In the genomic region with DNA sequence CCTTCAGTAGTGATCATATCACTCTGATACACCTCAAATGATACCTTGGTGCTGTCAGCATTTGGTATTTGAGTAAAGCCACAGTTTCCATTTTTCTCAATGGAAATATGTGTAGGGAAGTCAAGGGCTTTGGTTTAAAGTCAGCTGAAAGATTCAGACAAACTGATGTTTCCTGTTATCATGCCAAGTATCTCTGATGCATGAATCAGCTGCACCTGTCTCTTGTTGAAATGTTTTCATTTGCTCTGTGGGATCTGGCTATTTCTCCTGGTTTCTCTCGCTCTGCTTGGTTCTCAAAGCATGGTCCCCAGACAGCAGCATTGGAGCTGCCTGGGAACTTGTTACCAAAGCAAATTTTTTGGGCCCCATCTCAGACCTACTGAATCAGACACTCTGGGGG, we compare ENCODE assay signal across 22 cellular contexts. TPM values are rescaled to one million over a fixed set of nuclear protein-coding genes. Genes with fewer than 3 reads are reported as not detected.
DNase-seq lines count a peak whose midpoint lies in the region; ATAC-seq and TF ChIP-seq lines count a peak whose summit lies in the region.
"Had no signal": no experiment of that assay in that cellular context is flagged by ENCODE, and none has a peak within 500 bp of the region (broad histone marks: within the 10 kb centered on the region; RNA-seq: fewer than 3 reads in every experiment).

No MANE protein-coding gene starts in this region.

- no peak for DNase-seq in activated naive CD8-positive, alpha-beta T cell treated with anti-CD3 and anti-CD28 coated beads, Interleukin-2, amount 50 U/mL, for 24 hours
- no peak for DNase-seq in activated naive CD8-positive, alpha-beta T cell treated with anti-CD3 and anti-CD28 coated beads for 36 hours
- peak; percentile 32 for DNase-seq in MM.1S
- DNase-seq in activated B cell treated with CpG ODN at 0.5 μM for 24 hours: no peak
- no peak for DNase-seq in nephron progenitor cell
- no peak for DNase-seq in OCI-M1 (lab: John Stamatoyannopoulos, UW)
- DNase-seq in OCI-M2 (lab: John Stamatoyannopoulos, UW; ENCODE audit: unreplicated experiment): no peak
- DNase-seq: Caco-2; CD4-positive, alpha-beta memory T cell; DMS 273 treated with DMSO at 0.1 percent for 48 hours; H7; Kasumi-1; MG63; NCI-H1048; NCI-H1417 treated with DMSO at 0.1 percent for 48 hours; NCI-H187; NCI-H226; NCI-H524 treated with DMSO at 0.1 percent for 48 hours; NCI-H82; PC-3; Right ventricle myocardium superior had no signal

- H3K27me3 Mint-ChIP-seq in activated naive CD8-positive, alpha-beta T cell treated with anti-CD3 and anti-CD28 coated beads, Interleukin-2, amount 50 U/mL, for 24 hours: no peaks in the 10 kb centered on the region
- H3K27me3 Mint-ChIP-seq in activated naive CD8-positive, alpha-beta T cell treated with anti-CD3 and anti-CD28 coated beads for 36 hours: no peaks in the 10 kb centered on the region
- no peaks in the 10 kb centered on the region for H3K27me3 Mint-ChIP-seq in activated B cell treated with CpG ODN at 0.5 μM for 24 hours
- no peaks in the 10 kb centered on the region for H3K27me3 Mint-ChIP-seq in nephron progenitor cell (ENCODE audit: low read depth, poor library complexity)
- H3K27me3 Mint-ChIP-seq: CD4-positive, alpha-beta memory T cell had no signal

- CTCF ChIA-PET in activated B cell treated with CpG ODN at 0.5 μM for 24 hours (lab: Charles Lee): no interaction called here

- H3K36me3 ChIP-seq in MM.1S (replicated peaks; ENCODE audit: insufficient read depth, low read length): no peaks in the 10 kb centered on the region

- ATAC-seq in activated naive CD8-positive, alpha-beta T cell treated with anti-CD3 and anti-CD28 coated beads, Interleukin-2, amount 50 U/mL, for 24 hours: peak; percentile 57
- ATAC-seq in activated B cell treated with CpG ODN at 0.5 μM for 24 hours (ENCODE audit: low read depth) (no peak), HG03175 (IDR thresholded peaks at IDR 0.05; ENCODE audit: unreplicated experiment) (no peak)
- ATAC-seq: PC-3 had no signal

- peaks cover 30% of the 10 kb centered on the region for H3K36me3 Mint-ChIP-seq in activated naive CD8-positive, alpha-beta T cell treated with anti-CD3 and anti-CD28 coated beads, Interleukin-2, amount 50 U/mL, for 24 hours (ENCODE audit: low read depth)
- peaks cover 48% of the 10 kb centered on the region for H3K36me3 Mint-ChIP-seq in activated naive CD8-positive, alpha-beta T cell treated with anti-CD3 and anti-CD28 coated beads for 36 hours
- H3K36me3 Mint-ChIP-seq in activated B cell treated with CpG ODN at 0.5 μM for 24 hours (ENCODE audit: low read depth) (peaks cover 45% of the 10 kb centered on the region), nephron progenitor cell (ENCODE audit: low read depth) (peaks cover 87% of the 10 kb centered on the region)

- H3K27ac Mint-ChIP-seq in activated naive CD8-positive, alpha-beta T cell treated with anti-CD3 and anti-CD28 coated beads, Interleukin-2, amount 50 U/mL, for 24 hours: peak overlapping the region; percentile 35
- no peak overlapping the region for H3K27ac Mint-ChIP-seq in activated naive CD8-positive, alpha-beta T cell treated with anti-CD3 and anti-CD28 coated beads for 36 hours
- H3K27ac Mint-ChIP-seq in activated B cell treated with CpG ODN at 0.5 μM for 24 hours (peak overlapping the region; percentile 33), nephron progenitor cell (peak overlapping the region; percentile 47)

- intact Hi-C loops in activated B cell treated with CpG ODN at 0.5 μM for 24 hours (cut with micrococcal nuclease): no loop called here

- H3K4me3 Mint-ChIP-seq in activated naive CD8-positive, alpha-beta T cell treated with anti-CD3 and anti-CD28 coated beads, Interleukin-2, amount 50 U/mL, for 24 hours: no peak overlapping the region
- no peak overlapping the region for H3K4me3 Mint-ChIP-seq in activated naive CD8-positive, alpha-beta T cell treated with anti-CD3 and anti-CD28 coated beads for 36 hours
- no peak overlapping the region for H3K4me3 Mint-ChIP-seq in activated B cell treated with CpG ODN at 0.5 μM for 24 hours
- no peak overlapping the region for H3K4me3 Mint-ChIP-seq in nephron progenitor cell
- H3K4me3 Mint-ChIP-seq: CD4-positive, alpha-beta memory T cell had no signal

- H4K20me1 ChIP-seq in MM.1S (ENCODE audit: insufficient read depth, low read length): no peaks in the 10 kb centered on the region

- no peak overlapping the region for H2AFZ ChIP-seq in MM.1S (ENCODE audit: low read length)

- H3K4me3 ChIP-seq in MM.1S (ENCODE audit: low read length): no peak overlapping the region
- H3K4me3 ChIP-seq: MG63 had no signal

- no peaks in the 10 kb centered on the region for H3K9me3 ChIP-seq in MM.1S (replicated peaks; ENCODE audit: insufficient read depth, low read length)
- H3K9me3 ChIP-seq: Caco-2 had no signal

- H3K4me1 Mint-ChIP-seq in activated naive CD8-positive, alpha-beta T cell treated with anti-CD3 and anti-CD28 coated beads, Interleukin-2, amount 50 U/mL, for 24 hours: peaks cover 16% of the 10 kb centered on the region
- peaks cover 14% of the 10 kb centered on the region for H3K4me1 Mint-ChIP-seq in activated naive CD8-positive, alpha-beta T cell treated with anti-CD3 and anti-CD28 coated beads for 36 hours
- peaks cover 25% of the 10 kb centered on the region for H3K4me1 Mint-ChIP-seq in activated B cell treated with CpG ODN at 0.5 μM for 24 hours
- no peaks in the 10 kb centered on the region for H3K4me1 Mint-ChIP-seq in nephron progenitor cell

- peaks cover 3% of the 10 kb centered on the region for H3K9me3 Mint-ChIP-seq in activated naive CD8-positive, alpha-beta T cell treated with anti-CD3 and anti-CD28 coated beads, Interleukin-2, amount 50 U/mL, for 24 hours
- H3K9me3 Mint-ChIP-seq in activated naive CD8-positive, alpha-beta T cell treated with anti-CD3 and anti-CD28 coated beads for 36 hours: peaks cover 9% of the 10 kb centered on the region
- H3K9me3 Mint-ChIP-seq in activated B cell treated with CpG ODN at 0.5 μM for 24 hours (no peaks in the 10 kb centered on the region), nephron progenitor cell (peaks cover 27% of the 10 kb centered on the region)

- H3K27me3 ChIP-seq in MM.1S (replicated peaks; ENCODE audit: insufficient read depth, low read length): no peaks in the 10 kb centered on the region
- H3K27me3 ChIP-seq: MG63 had no signal

- TF ChIP-seq CTCF in MM.1S (IDR thresholded peaks at IDR 0.05; ENCODE audit: low read length): no peak
- no peak for TF ChIP-seq CTCF in activated B cell treated with CpG ODN at 0.5 μM for 24 hours (IDR thresholded peaks at IDR 0.05)
- TF ChIP-seq CTCF in nephron progenitor cell (IDR thresholded peaks at IDR 0.05): no peak

- H3K79me2 ChIP-seq in MM.1S (ENCODE audit: low read length): peaks cover 33% of the 10 kb centered on the region

- no peak overlapping the region for H3K9ac ChIP-seq in MM.1S (ENCODE audit: low read length)

- H3K4me1 ChIP-seq in MM.1S (ENCODE audit: low read length): peaks cover 31% of the 10 kb centered on the region
- H3K4me1 ChIP-seq: Caco-2 had no signal

- peaks cover 19% of the 10 kb centered on the region for H3F3A ChIP-seq in MM.1S (ENCODE audit: insufficient read depth, low read length)

- H3K27ac ChIP-seq in MM.1S (ENCODE audit: low read length): peak overlapping the region; percentile 56; the same call in 1 of the 2 replicates

- no peak overlapping the region for H3K4me2 ChIP-seq in MM.1S (ENCODE audit: low read depth, low read length)

- no peaks in the 10 kb centered on the region for H3K9me2 ChIP-seq in MM.1S (replicated peaks; ENCODE audit: insufficient read depth, low read length)

- POLR2A ChIA-PET in activated B cell treated with CpG ODN at 0.5 μM for 24 hours (lab: Charles Lee): no interaction called here

RNA-seq across cellular contexts. Expression of a gene that starts 23.5 kb away (rescaled TPM):
- 10 to 100 TPM; 13.1 to 13.5 TPM for total RNA-seq in activated naive CD8-positive, alpha-beta T cell treated with anti-CD3 and anti-CD28 coated beads for 36 hours
- total RNA-seq in activated B cell treated with CpG ODN at 0.5 μM for 24 hours: 13.7 and 14.2 TPM in 2 replicates
